Comparison of ENCODE assay signal across 21 cellular contexts in genomic region chr3:30914696-30915095, GRCh38. TPM values are rescaled to one million over a fixed set of nuclear protein-coding genes. Genes with fewer than 3 reads are reported as not detected.
DNase-seq lines count a peak whose midpoint lies in the region; ATAC-seq and TF ChIP-seq lines count a peak whose summit lies in the region.
"Had no signal": no experiment of that assay in that cellular context is flagged by ENCODE, and none has a peak within 500 bp of the region (broad histone marks: within the 10 kb centered on the region; RNA-seq: fewer than 3 reads in every experiment).

No MANE protein-coding gene starts in this region.

- H2BK5ac ChIP-seq in mesendoderm (ENCODE audit: low read length): no peak overlapping the region

- peaks cover 43% of the 10 kb centered on the region for H3F3A ChIP-seq in GM23248 (ENCODE audit: insufficient read depth)

- H4K20me1 ChIP-seq in GM23248 (ENCODE audit: insufficient read depth): no peaks in the 10 kb centered on the region

- no peak overlapping the region for H4K5ac ChIP-seq in mesendoderm (ENCODE audit: low read length)

- peak overlapping the region; percentile 24 for H3K4me2 ChIP-seq in GM23248 (ENCODE audit: unreplicated experiment)
- H3K4me2 ChIP-seq in mesendoderm (ENCODE audit: low read length): no peak overlapping the region

- no peaks in the 10 kb centered on the region for H3K27me3 Mint-ChIP-seq in activated naive CD8-positive, alpha-beta T cell treated with anti-CD3 and anti-CD28 coated beads, Interleukin-2, amount 50 U/mL, for 24 hours

- H3K23ac ChIP-seq in mesendoderm (ENCODE audit: low read length): no peak overlapping the region

- no peak overlapping the region for H2BK15ac ChIP-seq in mesendoderm (replicated peaks; ENCODE audit: low read depth)

- H3K4me3 Mint-ChIP-seq in activated naive CD8-positive, alpha-beta T cell treated with anti-CD3 and anti-CD28 coated beads, Interleukin-2, amount 50 U/mL, for 24 hours: no peak overlapping the region
- H3K4me3 Mint-ChIP-seq: H9 had no signal

- H3K4me1 Mint-ChIP-seq in activated naive CD8-positive, alpha-beta T cell treated with anti-CD3 and anti-CD28 coated beads, Interleukin-2, amount 50 U/mL, for 24 hours: no peaks in the 10 kb centered on the region

- H2BK120ac ChIP-seq in mesendoderm (ENCODE audit: low read depth, low read length): no peak overlapping the region

- H3K9ac ChIP-seq in GM23248: no peak overlapping the region
- H3K9ac ChIP-seq in mesendoderm (ENCODE audit: low read length): no peak overlapping the region

- no peaks in the 10 kb centered on the region for H3K79me1 ChIP-seq in mesendoderm (ENCODE audit: low read length)

- peak; percentile 7 for DNase-seq in AG08395 (ENCODE audit: low spot score)
- peak; percentile 79 for DNase-seq in GM23248
- peak; percentile 15 for DNase-seq in choroid plexus epithelial cell (ENCODE audit: low read depth)
- DNase-seq in mesendoderm: no peak
- no peak for DNase-seq in NCI-H2107 treated with DMSO at 0.1 percent for 48 hours (lab: John Stamatoyannopoulos, UW; ENCODE audit: unreplicated experiment)
- DNase-seq in NCI-H82 (lab: John Stamatoyannopoulos, UW): no peak
- no peak for DNase-seq in D341Med (ENCODE audit: low spot score)
- no peak for DNase-seq in activated naive CD8-positive, alpha-beta T cell treated with anti-CD3 and anti-CD28 coated beads, Interleukin-2, amount 50 U/mL, for 24 hours
- DNase-seq: H9, MG63, NCI-H1105 treated with DMSO at 0.1 percent for 48 hours, NCI-H146, NCI-H1930, NCI-H526 treated with DMSO at 0.1 percent for 48 hours, SHP77 treated with DMSO at 0.1 percent for 48 hours had no signal

- TF ChIP-seq CTCF in choroid plexus epithelial cell (conservative IDR thresholded peaks at IDR 0.05; ENCODE audit: low read depth, low read length): no peak

- H3K36me3 Mint-ChIP-seq in activated naive CD8-positive, alpha-beta T cell treated with anti-CD3 and anti-CD28 coated beads, Interleukin-2, amount 50 U/mL, for 24 hours (ENCODE audit: low read depth): no peaks in the 10 kb centered on the region

- no peak overlapping the region for H3K4ac ChIP-seq in mesendoderm (ENCODE audit: low read depth, low read length)

- H2AK5ac ChIP-seq in mesendoderm (ENCODE audit: low read length): no peak overlapping the region

- H3K4me3 ChIP-seq in GM23248 (no peak overlapping the region), choroid plexus epithelial cell (ENCODE audit: low read depth, low read length) (no peak overlapping the region), mesendoderm (ENCODE audit: low read length) (no peak overlapping the region)
- H3K4me3 ChIP-seq: K562, MG63 had no signal

- in situ Hi-C loops in GM23248 (cut with MboI): no loop called here

- peak overlapping the region; percentile 6 for H3K27ac ChIP-seq in GM23248
- H3K27ac ChIP-seq in mesendoderm (ENCODE audit: low read depth, low read length): no peak overlapping the region
- H3K27ac ChIP-seq: 22Rv1 had no signal

- H3K27ac Mint-ChIP-seq in activated naive CD8-positive, alpha-beta T cell treated with anti-CD3 and anti-CD28 coated beads, Interleukin-2, amount 50 U/mL, for 24 hours: no peak overlapping the region
- H3K27ac Mint-ChIP-seq: H9 had no signal

- no peak for ATAC-seq in activated naive CD8-positive, alpha-beta T cell treated with anti-CD3 and anti-CD28 coated beads, Interleukin-2, amount 50 U/mL, for 24 hours
- ATAC-seq: K562, Panc1 had no signal

- 37 to 42% methylated on average over 4 of the region's 4 CpGs for WGBS in GM23248 (ENCODE audit: low coverage in 1 of 2, low lambda C conversion rate in 2 of 2, missing lambda C conversion rate in 2 of 2), 2 experiments
- WGBS in mesendoderm (ENCODE audit: extremely low coverage, insufficient coverage, low lambda C conversion rate): no CpG with 5 or more reads among the region's 4 CpGs

- H3K9me2 ChIP-seq in GM23248 (ENCODE audit: insufficient read depth): no peaks in the 10 kb centered on the region

- no peaks in the 10 kb centered on the region for H3K36me3 ChIP-seq in GM23248 (ENCODE audit: low read depth)
- H3K36me3 ChIP-seq in mesendoderm (ENCODE audit: control insufficient read depth, insufficient read depth, low read length): no peaks in the 10 kb centered on the region
- H3K36me3 ChIP-seq: MG63 had no signal

- no peaks in the 10 kb centered on the region for H3K9me3 ChIP-seq in GM23248 (ENCODE audit: low read depth)
- H3K9me3 ChIP-seq: MG63 had no signal

- H3K27me3 ChIP-seq in GM23248 (replicated peaks; ENCODE audit: insufficient read depth) (no peaks in the 10 kb centered on the region), mesendoderm (ENCODE audit: insufficient read depth, low read length, poor library complexity) (no peaks in the 10 kb centered on the region)
- H3K27me3 ChIP-seq: MG63 had no signal

- no peaks in the 10 kb centered on the region for H3K79me2 ChIP-seq in GM23248 (ENCODE audit: insufficient read depth)
- H3K79me2 ChIP-seq in mesendoderm (ENCODE audit: control insufficient read depth, insufficient read depth, low read length): no peaks in the 10 kb centered on the region

- no peak overlapping the region for H2AFZ ChIP-seq in GM23248

- no peak overlapping the region for H3K56ac ChIP-seq in mesendoderm (ENCODE audit: low read length)

- no peaks in the 10 kb centered on the region for H3K9me3 Mint-ChIP-seq in activated naive CD8-positive, alpha-beta T cell treated with anti-CD3 and anti-CD28 coated beads, Interleukin-2, amount 50 U/mL, for 24 hours
- H3K9me3 Mint-ChIP-seq: H9 had no signal

- H3K4me1 ChIP-seq in GM23248 (ENCODE audit: insufficient read depth) (peaks cover 42% of the 10 kb centered on the region), mesendoderm (ENCODE audit: control insufficient read depth, low read depth, low read length) (no peaks in the 10 kb centered on the region)

- H3K18ac ChIP-seq in mesendoderm (ENCODE audit: low read length): no peak overlapping the region

- peak overlapping the region; percentile 14 for H4K8ac ChIP-seq in mesendoderm (ENCODE audit: low read depth, low read length)

RNA-seq across cellular contexts. Expression of gene GADL1, which starts 20.2 kb away (rescaled TPM):
- 0.13 TPM in 1 of 2 replicates, not detected in the other for total RNA-seq in GM23248 (2014; rRNA removed; shearing (Covaris generic))
- not detected in 2 replicates for polyA plus RNA-seq in GM23248 (2016; fragmentation: Nextera tagmentation; extraction: Ambion mirVana)
- polyA plus RNA-seq in mesendoderm (2013, experiment 1 of 2): 0.01 TPM
- not detected for polyA plus RNA-seq in mesendoderm (2013, experiment 2 of 2)
- total RNA-seq: Daoy, NCI-H460 had no signal
- polyA plus RNA-seq: BJ, K562 had no signal

Comparison
In these comparisons a context has a peak if more than half of its experiments do, and no peak if none do; other contexts are left out.
1. DNase-seq: peak in AG08395 (single experiment), GM23248 (single experiment) and choroid plexus epithelial cell (single experiment); none in mesendoderm (single experiment), NCI-H2107 treated with DMSO at 0.1 percent for 48 hours (single experiment), NCI-H82 (single experiment), D341Med (single experiment) and activated naive CD8-positive, alpha-beta T cell treated with anti-CD3 and anti-CD28 coated beads, Interleukin-2, amount 50 U/mL, for 24 hours (single experiment).